Comparison of ENCODE assay signal across 1 cellular context in the genomic region with DNA sequence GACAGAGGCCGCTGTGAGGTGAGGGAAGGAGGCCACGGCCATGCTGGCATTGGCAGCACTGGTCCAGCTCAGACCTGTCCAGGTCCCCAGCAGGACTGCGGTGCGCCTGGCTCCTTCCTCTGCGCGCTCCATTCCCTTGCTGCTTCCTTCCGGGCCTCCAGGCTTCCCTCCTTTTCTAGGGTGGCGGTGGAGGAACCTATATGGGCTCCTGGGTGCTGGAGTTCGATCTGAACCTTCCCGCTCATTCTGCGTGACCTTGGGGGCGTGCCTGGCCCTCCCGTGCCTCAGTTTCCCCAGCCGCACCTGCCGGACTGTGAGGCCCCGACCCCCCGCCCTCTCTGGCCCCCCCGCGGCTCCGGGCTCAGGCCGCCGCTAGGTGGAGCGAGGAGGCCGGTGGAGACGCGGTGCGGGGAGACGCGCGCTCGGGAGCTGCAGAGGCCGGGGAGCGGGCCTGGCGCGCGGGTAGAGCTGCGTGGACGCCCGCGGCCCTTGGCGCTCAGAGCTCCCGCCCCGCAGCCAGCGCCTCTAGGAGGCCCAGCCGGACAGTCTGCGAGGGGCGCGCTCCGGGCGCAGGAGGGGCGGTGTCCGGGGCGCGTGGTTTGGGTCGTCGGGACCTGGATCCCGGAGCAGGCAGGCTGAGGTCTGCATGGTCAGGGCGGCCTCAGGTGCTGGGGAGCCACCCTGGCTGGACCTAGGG.
A peak's percentile ranks its signal among the peaks of the same experiment; 100 is the strongest.
TF ChIP-seq lines count a peak whose summit lies in the region.

No MANE protein-coding gene starts in this region.

TF ChIP-seq in GM12878, 131 proteins besides CTCF, POLR2A, EP300 and RAD21 (continues in another document):
- TF ChIP-seq, protein P1, sequence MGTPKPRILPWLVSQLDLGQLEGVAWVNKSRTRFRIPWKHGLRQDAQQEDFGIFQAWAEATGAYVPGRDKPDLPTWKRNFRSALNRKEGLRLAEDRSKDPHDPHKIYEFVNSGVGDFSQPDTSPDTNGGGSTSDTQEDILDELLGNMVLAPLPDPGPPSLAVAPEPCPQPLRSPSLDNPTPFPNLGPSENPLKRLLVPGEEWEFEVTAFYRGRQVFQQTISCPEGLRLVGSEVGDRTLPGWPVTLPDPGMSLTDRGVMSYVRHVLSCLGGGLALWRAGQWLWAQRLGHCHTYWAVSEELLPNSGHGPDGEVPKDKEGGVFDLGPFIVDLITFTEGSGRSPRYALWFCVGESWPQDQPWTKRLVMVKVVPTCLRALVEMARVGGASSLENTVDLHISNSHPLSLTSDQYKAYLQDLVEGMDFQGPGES (IDR thresholded peaks at IDR 0.05), result no peak
- TF ChIP-seq ESRRA (IDR thresholded peaks at IDR 0.05; ENCODE audit: low read length) (no peak), NR2F1 (conservative IDR thresholded peaks at IDR 0.05) (0 out of 2 replicates have a peak, but pooled peaks have one; percentile 17), POLR2AphosphoS5 (IDR thresholded peaks at IDR 0.05; ENCODE audit: low read length) (no peak), BCL11A (IDR thresholded peaks at IDR 0.05; ENCODE audit: low read depth, low read length) (no peak), TCF7 (IDR thresholded peaks at IDR 0.05; ENCODE audit: borderline replicate concordance) (no peak), FOXM1 (IDR thresholded peaks at IDR 0.05; ENCODE audit: low read depth, low read length) (no peak), SMC3 (IDR thresholded peaks at IDR 0.05; ENCODE audit: borderline replicate concordance, low read length) (peak; percentile 60), ATF7 (IDR thresholded peaks at IDR 0.05; ENCODE audit: low read depth) (no peak), RCOR1 (conservative IDR thresholded peaks at IDR 0.05; ENCODE audit: low read depth, low read length) (no peak), IKZF1 (conservative IDR thresholded peaks at IDR 0.05) (peak; percentile 43), ZNF622 (IDR thresholded peaks at IDR 0.05) (no peak), MYB (IDR thresholded peaks at IDR 0.05; ENCODE audit: borderline replicate concordance, low read depth, low read length) (no peak), ZBED1 (IDR thresholded peaks at IDR 0.05; ENCODE audit: borderline replicate concordance) (no peak), CREM (IDR thresholded peaks at IDR 0.05; ENCODE audit: low read depth) (no peak), SP1 (IDR thresholded peaks at IDR 0.05; ENCODE audit: low read depth, low read length) (no peak), FOS (IDR thresholded peaks at IDR 0.05; ENCODE audit: borderline replicate concordance, extremely low read depth, insufficient read length) (no peak), ZZZ3 (IDR thresholded peaks at IDR 0.05; ENCODE audit: control insufficient read depth, insufficient read length, low read depth) (no peak), NFIC (IDR thresholded peaks at IDR 0.05; ENCODE audit: low read depth, low read length) (no peak), CBFB (IDR thresholded peaks at IDR 0.05; ENCODE audit: low read depth) (no peak), NR2C1 (IDR thresholded peaks at IDR 0.05) (no peak), HCFC1 (IDR thresholded peaks at IDR 0.05; ENCODE audit: low read length) (no peak), IRF4 (IDR thresholded peaks at IDR 0.05; ENCODE audit: low read depth, low read length) (no peak), LARP7 (IDR thresholded peaks at IDR 0.05) (peak; percentile 51; the same call in 1 of the 2 replicates), YY1 (IDR thresholded peaks at IDR 0.05; ENCODE audit: low read depth, low read length) (peak; percentile 47; the same call in 1 of the 2 replicates)
- TF ChIP-seq, protein P2, sequence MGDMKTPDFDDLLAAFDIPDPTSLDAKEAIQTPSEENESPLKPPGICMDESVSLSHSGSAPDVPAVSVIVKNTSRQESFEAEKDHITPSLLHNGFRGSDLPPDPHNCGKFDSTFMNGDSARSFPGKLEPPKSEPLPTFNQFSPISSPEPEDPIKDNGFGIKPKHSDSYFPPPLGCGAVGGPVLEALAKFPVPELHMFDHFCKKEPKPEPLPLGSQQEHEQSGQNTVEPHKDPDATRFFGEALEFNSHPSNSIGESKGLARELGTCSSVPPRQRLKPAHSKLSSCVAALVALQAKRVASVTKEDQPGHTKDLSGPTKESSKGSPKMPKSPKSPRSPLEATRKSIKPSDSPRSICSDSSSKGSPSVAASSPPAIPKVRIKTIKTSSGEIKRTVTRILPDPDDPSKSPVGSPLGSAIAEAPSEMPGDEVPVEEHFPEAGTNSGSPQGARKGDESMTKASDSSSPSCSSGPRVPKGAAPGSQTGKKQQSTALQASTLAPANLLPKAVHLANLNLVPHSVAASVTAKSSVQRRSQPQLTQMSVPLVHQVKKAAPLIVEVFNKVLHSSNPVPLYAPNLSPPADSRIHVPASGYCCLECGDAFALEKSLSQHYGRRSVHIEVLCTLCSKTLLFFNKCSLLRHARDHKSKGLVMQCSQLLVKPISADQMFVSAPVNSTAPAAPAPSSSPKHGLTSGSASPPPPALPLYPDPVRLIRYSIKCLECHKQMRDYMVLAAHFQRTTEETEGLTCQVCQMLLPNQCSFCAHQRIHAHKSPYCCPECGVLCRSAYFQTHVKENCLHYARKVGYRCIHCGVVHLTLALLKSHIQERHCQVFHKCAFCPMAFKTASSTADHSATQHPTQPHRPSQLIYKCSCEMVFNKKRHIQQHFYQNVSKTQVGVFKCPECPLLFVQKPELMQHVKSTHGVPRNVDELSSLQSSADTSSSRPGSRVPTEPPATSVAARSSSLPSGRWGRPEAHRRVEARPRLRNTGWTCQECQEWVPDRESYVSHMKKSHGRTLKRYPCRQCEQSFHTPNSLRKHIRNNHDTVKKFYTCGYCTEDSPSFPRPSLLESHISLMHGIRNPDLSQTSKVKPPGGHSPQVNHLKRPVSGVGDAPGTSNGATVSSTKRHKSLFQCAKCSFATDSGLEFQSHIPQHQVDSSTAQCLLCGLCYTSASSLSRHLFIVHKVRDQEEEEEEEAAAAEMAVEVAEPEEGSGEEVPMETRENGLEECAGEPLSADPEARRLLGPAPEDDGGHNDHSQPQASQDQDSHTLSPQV (IDR thresholded peaks at IDR 0.05), result 0 out of 2 replicates have a peak, but pooled peaks have one; percentile 38
- TF ChIP-seq, protein P3, sequence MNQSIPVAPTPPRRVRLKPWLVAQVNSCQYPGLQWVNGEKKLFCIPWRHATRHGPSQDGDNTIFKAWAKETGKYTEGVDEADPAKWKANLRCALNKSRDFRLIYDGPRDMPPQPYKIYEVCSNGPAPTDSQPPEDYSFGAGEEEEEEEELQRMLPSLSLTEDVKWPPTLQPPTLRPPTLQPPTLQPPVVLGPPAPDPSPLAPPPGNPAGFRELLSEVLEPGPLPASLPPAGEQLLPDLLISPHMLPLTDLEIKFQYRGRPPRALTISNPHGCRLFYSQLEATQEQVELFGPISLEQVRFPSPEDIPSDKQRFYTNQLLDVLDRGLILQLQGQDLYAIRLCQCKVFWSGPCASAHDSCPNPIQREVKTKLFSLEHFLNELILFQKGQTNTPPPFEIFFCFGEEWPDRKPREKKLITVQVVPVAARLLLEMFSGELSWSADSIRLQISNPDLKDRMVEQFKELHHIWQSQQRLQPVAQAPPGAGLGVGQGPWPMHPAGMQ (IDR thresholded peaks at IDR 0.05; ENCODE audit: borderline replicate concordance), result no peak
- TF ChIP-seq, protein P4, sequence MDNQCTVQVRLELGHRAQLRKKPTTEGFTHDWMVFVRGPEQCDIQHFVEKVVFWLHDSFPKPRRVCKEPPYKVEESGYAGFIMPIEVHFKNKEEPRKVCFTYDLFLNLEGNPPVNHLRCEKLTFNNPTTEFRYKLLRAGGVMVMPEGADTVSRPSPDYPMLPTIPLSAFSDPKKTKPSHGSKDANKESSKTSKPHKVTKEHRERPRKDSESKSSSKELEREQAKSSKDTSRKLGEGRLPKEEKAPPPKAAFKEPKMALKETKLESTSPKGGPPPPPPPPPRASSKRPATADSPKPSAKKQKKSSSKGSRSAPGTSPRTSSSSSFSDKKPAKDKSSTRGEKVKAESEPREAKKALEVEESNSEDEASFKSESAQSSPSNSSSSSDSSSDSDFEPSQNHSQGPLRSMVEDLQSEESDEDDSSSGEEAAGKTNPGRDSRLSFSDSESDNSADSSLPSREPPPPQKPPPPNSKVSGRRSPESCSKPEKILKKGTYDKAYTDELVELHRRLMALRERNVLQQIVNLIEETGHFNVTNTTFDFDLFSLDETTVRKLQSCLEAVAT (IDR thresholded peaks at IDR 0.05), result no peak
- TF ChIP-seq, protein P5, sequence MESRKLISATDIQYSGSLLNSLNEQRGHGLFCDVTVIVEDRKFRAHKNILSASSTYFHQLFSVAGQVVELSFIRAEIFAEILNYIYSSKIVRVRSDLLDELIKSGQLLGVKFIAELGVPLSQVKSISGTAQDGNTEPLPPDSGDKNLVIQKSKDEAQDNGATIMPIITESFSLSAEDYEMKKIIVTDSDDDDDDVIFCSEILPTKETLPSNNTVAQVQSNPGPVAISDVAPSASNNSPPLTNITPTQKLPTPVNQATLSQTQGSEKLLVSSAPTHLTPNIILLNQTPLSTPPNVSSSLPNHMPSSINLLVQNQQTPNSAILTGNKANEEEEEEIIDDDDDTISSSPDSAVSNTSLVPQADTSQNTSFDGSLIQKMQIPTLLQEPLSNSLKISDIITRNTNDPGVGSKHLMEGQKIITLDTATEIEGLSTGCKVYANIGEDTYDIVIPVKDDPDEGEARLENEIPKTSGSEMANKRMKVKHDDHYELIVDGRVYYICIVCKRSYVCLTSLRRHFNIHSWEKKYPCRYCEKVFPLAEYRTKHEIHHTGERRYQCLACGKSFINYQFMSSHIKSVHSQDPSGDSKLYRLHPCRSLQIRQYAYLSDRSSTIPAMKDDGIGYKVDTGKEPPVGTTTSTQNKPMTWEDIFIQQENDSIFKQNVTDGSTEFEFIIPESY (IDR thresholded peaks at IDR 0.05), result no peak
- TF ChIP-seq, protein P6, sequence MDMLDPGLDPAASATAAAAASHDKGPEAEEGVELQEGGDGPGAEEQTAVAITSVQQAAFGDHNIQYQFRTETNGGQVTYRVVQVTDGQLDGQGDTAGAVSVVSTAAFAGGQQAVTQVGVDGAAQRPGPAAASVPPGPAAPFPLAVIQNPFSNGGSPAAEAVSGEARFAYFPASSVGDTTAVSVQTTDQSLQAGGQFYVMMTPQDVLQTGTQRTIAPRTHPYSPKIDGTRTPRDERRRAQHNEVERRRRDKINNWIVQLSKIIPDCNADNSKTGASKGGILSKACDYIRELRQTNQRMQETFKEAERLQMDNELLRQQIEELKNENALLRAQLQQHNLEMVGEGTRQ (IDR thresholded peaks at IDR 0.05; ENCODE audit: borderline replicate concordance, low read depth, low read length), result no peak
- TF ChIP-seq, protein P7, sequence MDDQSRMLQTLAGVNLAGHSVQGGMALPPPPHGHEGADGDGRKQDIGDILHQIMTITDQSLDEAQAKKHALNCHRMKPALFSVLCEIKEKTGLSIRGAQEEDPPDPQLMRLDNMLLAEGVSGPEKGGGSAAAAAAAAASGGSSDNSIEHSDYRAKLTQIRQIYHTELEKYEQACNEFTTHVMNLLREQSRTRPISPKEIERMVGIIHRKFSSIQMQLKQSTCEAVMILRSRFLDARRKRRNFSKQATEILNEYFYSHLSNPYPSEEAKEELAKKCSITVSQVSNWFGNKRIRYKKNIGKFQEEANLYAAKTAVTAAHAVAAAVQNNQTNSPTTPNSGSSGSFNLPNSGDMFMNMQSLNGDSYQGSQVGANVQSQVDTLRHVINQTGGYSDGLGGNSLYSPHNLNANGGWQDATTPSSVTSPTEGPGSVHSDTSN (IDR thresholded peaks at IDR 0.05; ENCODE audit: insufficient replicate concordance, low read depth, low read length), result no peak
- TF ChIP-seq, protein P8, sequence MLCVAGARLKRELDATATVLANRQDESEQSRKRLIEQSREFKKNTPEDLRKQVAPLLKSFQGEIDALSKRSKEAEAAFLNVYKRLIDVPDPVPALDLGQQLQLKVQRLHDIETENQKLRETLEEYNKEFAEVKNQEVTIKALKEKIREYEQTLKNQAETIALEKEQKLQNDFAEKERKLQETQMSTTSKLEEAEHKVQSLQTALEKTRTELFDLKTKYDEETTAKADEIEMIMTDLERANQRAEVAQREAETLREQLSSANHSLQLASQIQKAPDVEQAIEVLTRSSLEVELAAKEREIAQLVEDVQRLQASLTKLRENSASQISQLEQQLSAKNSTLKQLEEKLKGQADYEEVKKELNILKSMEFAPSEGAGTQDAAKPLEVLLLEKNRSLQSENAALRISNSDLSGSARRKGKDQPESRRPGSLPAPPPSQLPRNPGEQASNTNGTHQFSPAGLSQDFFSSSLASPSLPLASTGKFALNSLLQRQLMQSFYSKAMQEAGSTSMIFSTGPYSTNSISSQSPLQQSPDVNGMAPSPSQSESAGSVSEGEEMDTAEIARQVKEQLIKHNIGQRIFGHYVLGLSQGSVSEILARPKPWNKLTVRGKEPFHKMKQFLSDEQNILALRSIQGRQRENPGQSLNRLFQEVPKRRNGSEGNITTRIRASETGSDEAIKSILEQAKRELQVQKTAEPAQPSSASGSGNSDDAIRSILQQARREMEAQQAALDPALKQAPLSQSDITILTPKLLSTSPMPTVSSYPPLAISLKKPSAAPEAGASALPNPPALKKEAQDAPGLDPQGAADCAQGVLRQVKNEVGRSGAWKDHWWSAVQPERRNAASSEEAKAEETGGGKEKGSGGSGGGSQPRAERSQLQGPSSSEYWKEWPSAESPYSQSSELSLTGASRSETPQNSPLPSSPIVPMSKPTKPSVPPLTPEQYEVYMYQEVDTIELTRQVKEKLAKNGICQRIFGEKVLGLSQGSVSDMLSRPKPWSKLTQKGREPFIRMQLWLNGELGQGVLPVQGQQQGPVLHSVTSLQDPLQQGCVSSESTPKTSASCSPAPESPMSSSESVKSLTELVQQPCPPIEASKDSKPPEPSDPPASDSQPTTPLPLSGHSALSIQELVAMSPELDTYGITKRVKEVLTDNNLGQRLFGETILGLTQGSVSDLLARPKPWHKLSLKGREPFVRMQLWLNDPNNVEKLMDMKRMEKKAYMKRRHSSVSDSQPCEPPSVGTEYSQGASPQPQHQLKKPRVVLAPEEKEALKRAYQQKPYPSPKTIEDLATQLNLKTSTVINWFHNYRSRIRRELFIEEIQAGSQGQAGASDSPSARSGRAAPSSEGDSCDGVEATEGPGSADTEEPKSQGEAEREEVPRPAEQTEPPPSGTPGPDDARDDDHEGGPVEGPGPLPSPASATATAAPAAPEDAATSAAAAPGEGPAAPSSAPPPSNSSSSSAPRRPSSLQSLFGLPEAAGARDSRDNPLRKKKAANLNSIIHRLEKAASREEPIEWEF (IDR thresholded peaks at IDR 0.05; ENCODE audit: insufficient replicate concordance, low read depth, low read length), result no peak
- TF ChIP-seq, protein P9, sequence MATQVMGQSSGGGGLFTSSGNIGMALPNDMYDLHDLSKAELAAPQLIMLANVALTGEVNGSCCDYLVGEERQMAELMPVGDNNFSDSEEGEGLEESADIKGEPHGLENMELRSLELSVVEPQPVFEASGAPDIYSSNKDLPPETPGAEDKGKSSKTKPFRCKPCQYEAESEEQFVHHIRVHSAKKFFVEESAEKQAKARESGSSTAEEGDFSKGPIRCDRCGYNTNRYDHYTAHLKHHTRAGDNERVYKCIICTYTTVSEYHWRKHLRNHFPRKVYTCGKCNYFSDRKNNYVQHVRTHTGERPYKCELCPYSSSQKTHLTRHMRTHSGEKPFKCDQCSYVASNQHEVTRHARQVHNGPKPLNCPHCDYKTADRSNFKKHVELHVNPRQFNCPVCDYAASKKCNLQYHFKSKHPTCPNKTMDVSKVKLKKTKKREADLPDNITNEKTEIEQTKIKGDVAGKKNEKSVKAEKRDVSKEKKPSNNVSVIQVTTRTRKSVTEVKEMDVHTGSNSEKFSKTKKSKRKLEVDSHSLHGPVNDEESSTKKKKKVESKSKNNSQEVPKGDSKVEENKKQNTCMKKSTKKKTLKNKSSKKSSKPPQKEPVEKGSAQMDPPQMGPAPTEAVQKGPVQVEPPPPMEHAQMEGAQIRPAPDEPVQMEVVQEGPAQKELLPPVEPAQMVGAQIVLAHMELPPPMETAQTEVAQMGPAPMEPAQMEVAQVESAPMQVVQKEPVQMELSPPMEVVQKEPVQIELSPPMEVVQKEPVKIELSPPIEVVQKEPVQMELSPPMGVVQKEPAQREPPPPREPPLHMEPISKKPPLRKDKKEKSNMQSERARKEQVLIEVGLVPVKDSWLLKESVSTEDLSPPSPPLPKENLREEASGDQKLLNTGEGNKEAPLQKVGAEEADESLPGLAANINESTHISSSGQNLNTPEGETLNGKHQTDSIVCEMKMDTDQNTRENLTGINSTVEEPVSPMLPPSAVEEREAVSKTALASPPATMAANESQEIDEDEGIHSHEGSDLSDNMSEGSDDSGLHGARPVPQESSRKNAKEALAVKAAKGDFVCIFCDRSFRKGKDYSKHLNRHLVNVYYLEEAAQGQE (IDR thresholded peaks at IDR 0.05; ENCODE audit: low read depth, low read length), result no peak
